Comparison of ENCODE assay signal across 9 cellular contexts in genomic region chr19:11453468-11454341, GRCh38. TPM values are rescaled to one million over a fixed set of nuclear protein-coding genes. Genes with fewer than 3 reads are reported as not detected.
A peak's percentile ranks its signal among the peaks of the same experiment; 100 is the strongest.
DNase-seq lines count a peak whose midpoint lies in the region; ATAC-seq, FAIRE-seq and TF ChIP-seq lines count a peak whose summit lies in the region.
"Had no signal": no experiment of that assay in that cellular context is flagged by ENCODE, and none has a peak within 500 bp of the region (broad histone marks: within the 10 kb centered on the region; RNA-seq: fewer than 3 reads in every experiment).

No MANE protein-coding gene starts in this region.

- H3K36me3 Mint-ChIP-seq in activated naive CD4-positive, alpha-beta T cell treated with anti-CD3 and anti-CD28 coated beads for 36 hours (ENCODE audit: low read depth) = peaks cover 6% of the 10 kb centered on the region
- peaks cover 4% of the 10 kb centered on the region for H3K36me3 Mint-ChIP-seq in mesothelial cell of epicardium

- CTCF ChIA-PET in activated naive CD4-positive, alpha-beta T cell treated with anti-CD3 and anti-CD28 coated beads for 36 hours (lab: Charles Lee) = interaction anchor here (1.3 kb wide), 1 partner anchor 29 kb away, joined by 3 read pairs; no protein-coding TSS in a partner anchor

- H3K9me3 Mint-ChIP-seq in activated naive CD4-positive, alpha-beta T cell treated with anti-CD3 and anti-CD28 coated beads for 36 hours = no peaks in the 10 kb centered on the region
- no peaks in the 10 kb centered on the region for H3K9me3 Mint-ChIP-seq in mesothelial cell of epicardium

- no peak for TF ChIP-seq POLR2A in thyroid gland (IDR thresholded peaks at IDR 0.05)

- no peak for FAIRE-seq in RCC 7860 (lab: Jason Lieb, UNC)

- H3K4me1 ChIP-seq in thyroid gland = no peaks in the 10 kb centered on the region

- H3K4me3 Mint-ChIP-seq in activated naive CD4-positive, alpha-beta T cell treated with anti-CD3 and anti-CD28 coated beads for 36 hours = no peak overlapping the region
- no peak overlapping the region for H3K4me3 Mint-ChIP-seq in mesothelial cell of epicardium

- no peak overlapping the region for H3K27ac Mint-ChIP-seq in activated naive CD4-positive, alpha-beta T cell treated with anti-CD3 and anti-CD28 coated beads for 36 hours
- peak overlapping the region; percentile 1 for H3K27ac Mint-ChIP-seq in mesothelial cell of epicardium

- no peaks in the 10 kb centered on the region for H3K27me3 ChIP-seq in thyroid gland

- H3K27ac ChIP-seq in thyroid gland = no peak overlapping the region

- no peak for ATAC-seq in HG03196 (IDR thresholded peaks at IDR 0.05; ENCODE audit: unreplicated experiment)
- no peak for ATAC-seq in HG03521 (IDR thresholded peaks at IDR 0.05; ENCODE audit: unreplicated experiment)

- TF ChIP-seq CTCF in HFF-Myc (IDR thresholded peaks at IDR 0.05; ENCODE audit: low read depth, low read length, missing control alignments) (peak; percentile 64), mesothelial cell of epicardium (IDR thresholded peaks at IDR 0.05; ENCODE audit: unreplicated experiment) (peak; percentile 54), thyroid gland (IDR thresholded peaks at IDR 0.05) (peak in 1 of 6 experiments; percentile 21)

- intact Hi-C loops in activated naive CD4-positive, alpha-beta T cell treated with anti-CD3 and anti-CD28 coated beads for 36 hours (cut with micrococcal nuclease) = loop anchor here (2.0 kb wide), 1 partner anchor 29 kb away; no protein-coding TSS in a partner anchor
- intact Hi-C loops in thyroid gland (cut with DNase I) = no loop called here

- peak; percentile 73 for DNase-seq in D341Med (ENCODE audit: low spot score)
- DNase-seq in HFF-Myc (ENCODE audit: extremely low read depth, low read depth) = no peak
- DNase-seq in activated naive CD4-positive, alpha-beta T cell treated with anti-CD3 and anti-CD28 coated beads for 36 hours = peak; percentile 15
- no peak for DNase-seq in mesothelial cell of epicardium (ENCODE audit: low spot score in 2 of 2, unreplicated experiment in 2 of 2)
- no peak for DNase-seq in RCC 7860 (ENCODE audit: low spot score)
- no peak for DNase-seq in thyroid gland
- DNase-seq: NCI-H2081 had no signal

- H3K36me3 ChIP-seq in thyroid gland = peaks cover 12% of the 10 kb centered on the region in 2 donors

- H3K4me3 ChIP-seq in HFF-Myc (replicated peaks; ENCODE audit: low read depth, low read length) (no peak overlapping the region), thyroid gland (replicated peaks in 1 of 3) (no peak overlapping the region)

- H3K4me1 Mint-ChIP-seq in activated naive CD4-positive, alpha-beta T cell treated with anti-CD3 and anti-CD28 coated beads for 36 hours (ENCODE audit: low read depth) = no peaks in the 10 kb centered on the region
- H3K4me1 Mint-ChIP-seq in mesothelial cell of epicardium = peaks cover 8% of the 10 kb centered on the region

- H3K9me3 ChIP-seq in thyroid gland = no peaks in the 10 kb centered on the region

- H3K27me3 Mint-ChIP-seq in activated naive CD4-positive, alpha-beta T cell treated with anti-CD3 and anti-CD28 coated beads for 36 hours (ENCODE audit: low read depth) = no peaks in the 10 kb centered on the region
- H3K27me3 Mint-ChIP-seq in mesothelial cell of epicardium (ENCODE audit: low read depth) = no peaks in the 10 kb centered on the region

- 55 to 60% methylated on average over 27 of the region's 27 CpGs for WGBS in thyroid gland, 2 donors

RNA-seq across cellular contexts. Expression of gene PRKCSH, which starts 18.3 kb away (rescaled TPM):
- 100 to 1,000 TPM; 234 to 237 TPM for total RNA-seq in activated naive CD4-positive, alpha-beta T cell treated with anti-CD3 and anti-CD28 coated beads for 36 hours
- total RNA-seq in mesothelial cell of epicardium (381 to 396 TPM (median 385 TPM) in 3 replicates), thyroid gland (100 to 1,000 TPM; 142 to 198 (median 178) TPM)

RNA-seq across cellular contexts. Expression of gene ODAD3, which starts 18.8 kb away (rescaled TPM):
- under 1 TPM; 0.15 to 0.19 TPM for total RNA-seq in activated naive CD4-positive, alpha-beta T cell treated with anti-CD3 and anti-CD28 coated beads for 36 hours
- total RNA-seq in mesothelial cell of epicardium (0.95 to 1.7 TPM (median 1.4 TPM) in 3 replicates), thyroid gland (1 to 10 TPM in 3 of 4 donors, under 1 TPM in 1; 0.96 to 6.8 (median 3.8) TPM)

RNA-seq across cellular contexts. Expression of gene ELAVL3, which starts 27.1 kb away (rescaled TPM):
- total RNA-seq in activated naive CD4-positive, alpha-beta T cell treated with anti-CD3 and anti-CD28 coated beads for 36 hours = not detected
- total RNA-seq in mesothelial cell of epicardium (0.07 to 0.63 TPM in 2 of 3 replicates, not detected in the other), thyroid gland (not detected)

RNA-seq across cellular contexts. Expression of gene RGL3, which starts 34.6 kb away (rescaled TPM):
- total RNA-seq in activated naive CD4-positive, alpha-beta T cell treated with anti-CD3 and anti-CD28 coated beads for 36 hours = not detected
- 80.8 to 84.8 TPM (median 82.6 TPM) in 3 replicates for total RNA-seq in mesothelial cell of epicardium
- total RNA-seq in thyroid gland = 100 to 1,000 TPM in 2 of 4 donors, 10 to 100 TPM in 2; 63.4 to 136 (median 101) TPM

RNA-seq across cellular contexts. Expression of gene ZNF653, which starts 51.9 kb away (rescaled TPM):
- 1 to 10 TPM; 6.8 to 7.3 TPM for total RNA-seq in activated naive CD4-positive, alpha-beta T cell treated with anti-CD3 and anti-CD28 coated beads for 36 hours
- 13.9 to 16.5 TPM (median 15.4 TPM) in 3 replicates for total RNA-seq in mesothelial cell of epicardium
- total RNA-seq in thyroid gland = 10 to 100 TPM; 13.6 to 41.7 (median 14.2) TPM

Comparison
In these comparisons a context has a peak if more than half of its experiments do, and no peak if none do; other contexts are left out.
1. DNase-seq: peak in D341Med (single experiment) and activated naive CD4-positive, alpha-beta T cell treated with anti-CD3 and anti-CD28 coated beads for 36 hours (single experiment); none in HFF-Myc (single experiment), mesothelial cell of epicardium (0 of 2), RCC 7860 (single experiment) and thyroid gland (0 of 2).